Comparison of ENCODE assay signal across 8 cellular contexts in the genomic region with DNA sequence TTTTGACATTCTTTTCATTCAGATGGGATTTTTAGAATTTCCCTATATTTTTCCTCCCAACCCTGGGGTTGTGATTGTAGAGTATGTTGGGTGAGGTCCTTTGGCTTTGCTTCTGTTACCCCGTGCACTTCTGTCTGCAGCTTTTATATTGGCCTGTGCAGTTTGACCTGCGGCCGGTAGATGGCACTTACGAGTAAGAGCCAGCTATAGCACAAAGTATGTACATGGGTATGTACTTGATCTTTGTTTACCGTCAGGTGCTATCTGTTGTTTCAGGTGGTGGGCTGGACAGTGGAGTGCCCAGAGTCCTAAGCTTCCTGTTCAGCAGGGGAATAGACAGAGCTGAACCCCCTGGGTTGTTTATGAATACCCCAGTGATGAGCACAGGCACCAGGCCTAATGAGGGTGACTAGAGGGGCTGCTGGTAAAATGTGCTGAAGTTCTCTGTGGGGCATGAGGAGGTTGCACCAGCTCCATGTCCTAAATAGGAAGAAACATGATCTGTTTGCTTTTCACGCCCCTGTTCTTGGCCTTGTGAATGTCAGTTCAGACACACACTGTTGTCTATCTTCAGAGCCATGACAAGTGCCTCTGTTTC. TPM values are rescaled to one million over a fixed set of nuclear protein-coding genes. Genes with fewer than 3 reads are reported as not detected.
DNase-seq lines count a peak whose midpoint lies in the region; ATAC-seq and TF ChIP-seq lines count a peak whose summit lies in the region.

No MANE protein-coding gene starts in this region.

- H3K56ac ChIP-seq in H9 (ENCODE audit: insufficient read length, low read depth, low read length): no peak overlapping the region

- no peak overlapping the region for H2BK12ac ChIP-seq in H9 (ENCODE audit: insufficient read length, low read depth, low read length)

- H4K8ac ChIP-seq in H9 (replicated peaks; ENCODE audit: insufficient read length, low read depth, low read length): no peak overlapping the region

- H3K9me3 Mint-ChIP-seq in H9: peaks cover 18 to 24% of the 10 kb centered on the region in 2 experiments
- peaks cover 32% of the 10 kb centered on the region for H3K9me3 Mint-ChIP-seq in WTC11

- H3K18ac ChIP-seq in H9 (ENCODE audit: insufficient read length, low read depth, low read length): no peak overlapping the region

- H3K9ac ChIP-seq in H9 (ENCODE audit: extremely low read depth, insufficient read length, low read length): no peak overlapping the region

- H3K4me3 Mint-ChIP-seq in H9 (no peak overlapping the region), WTC11 (no peak overlapping the region)

- no peak overlapping the region for H4K91ac ChIP-seq in H9 (ENCODE audit: insufficient read length, low read depth, low read length)

- no peak overlapping the region for H2AFZ ChIP-seq in H9 (ENCODE audit: low read length)

- ATAC-seq in WTC11: peak; percentile 98
- ATAC-seq in left colon: peak; percentile 55

- DNase-seq in GM10266 (ENCODE audit: extremely low spot score) (peak; percentile 25), H9 (peak; percentile 65), WTC11 (ENCODE audit: low spot score) (peak; percentile 44), left colon (peak in 1 of 2 donors; percentile 22), anterior cingulate cortex (lab: John Stamatoyannopoulos, UW) (no peak)
- no peak for DNase-seq in activated effector memory CD4-positive, alpha-beta T cell treated with anti-CD3 and anti-CD28 coated beads, Interleukin-2, amount 50 U/mL, for 16 hours

- no peak overlapping the region for H3K4me2 ChIP-seq in H9 (ENCODE audit: insufficient read depth, insufficient read length, low read length)

- no peaks in the 10 kb centered on the region for H3K9me3 ChIP-seq in H9 (ENCODE audit: control insufficient read depth, low read depth, low read length)

- no peak overlapping the region for H2BK15ac ChIP-seq in H9 (ENCODE audit: low read depth, low read length)

- H3K27ac ChIP-seq in 22Rv1 (no peak overlapping the region), H9 (ENCODE audit: insufficient read length, low read depth, low read length) (no peak overlapping the region)

- H4K5ac ChIP-seq in H9 (ENCODE audit: insufficient read length, low read depth, low read length): no peak overlapping the region

- no peaks in the 10 kb centered on the region for H3K4me1 ChIP-seq in H9 (ENCODE audit: insufficient read depth, low read length)

- peaks cover 5 to 12% of the 10 kb centered on the region in 2 experiments for H3K4me1 Mint-ChIP-seq in H9
- H3K4me1 Mint-ChIP-seq in WTC11: peaks cover 15% of the 10 kb centered on the region

- no peaks in the 10 kb centered on the region for H3K27me3 ChIP-seq in H9 (ENCODE audit: insufficient read depth, low read length)

- H2BK20ac ChIP-seq in H9 (ENCODE audit: low read depth, low read length, poor library complexity, severe bottlenecking): no peak overlapping the region

- no peak overlapping the region; a peak in 1 of 7 replicates for H3K27ac Mint-ChIP-seq in H9
- H3K27ac Mint-ChIP-seq in WTC11: no peak overlapping the region

- no peak overlapping the region for H2BK120ac ChIP-seq in H9 (ENCODE audit: low read depth, low read length, poor library complexity, severe bottlenecking)

- intact Hi-C loops in left colon (cut with DNase I, micrococcal nuclease): no loop called here

- no peaks in the 10 kb centered on the region for H3K79me2 ChIP-seq in H9 (ENCODE audit: insufficient read depth, low read length)

- no peak overlapping the region for H3T11ph ChIP-seq in H9 (ENCODE audit: low read length)

- H3K27me3 Mint-ChIP-seq in H9 (ENCODE audit: low read depth): no peaks in the 10 kb centered on the region
- H3K27me3 Mint-ChIP-seq in WTC11 (ENCODE audit: low read depth): peaks cover 3% of the 10 kb centered on the region; the same call in 1 of the 2 replicates

- no CpG with 5 or more reads among the region's 6 CpGs for WGBS in H9 (ENCODE audit: extremely low coverage, insufficient read length, low lambda C conversion rate)

- H2AK5ac ChIP-seq in H9 (ENCODE audit: insufficient read length, low read length): no peak overlapping the region

- POLR2A ChIA-PET in WTC11 (lab: Charles Lee): interaction anchor here (0.6 to 0.7 kb wide), 2 partner anchors 17 to 45 kb away, joined by 3 to 4 read pairs; no protein-coding TSS in a partner anchor

- no peaks in the 10 kb centered on the region for H3K79me1 ChIP-seq in H9 (ENCODE audit: insufficient read depth, low read depth, low read length, poor library complexity, severe bottlenecking)

- TF ChIP-seq CTCF in 22Rv1 (IDR thresholded peaks at IDR 0.05) (peak; percentile 97), GM10266 (IDR thresholded peaks at IDR 0.05; ENCODE audit: control insufficient read depth, insufficient read depth, low read depth, missing control alignments) (peak; percentile 89), H9 (conservative IDR thresholded peaks at IDR 0.05) (peak; percentile 86), LNCAP (IDR thresholded peaks at IDR 0.05) (peak; percentile 79), WTC11 (IDR thresholded peaks at IDR 0.05) (peak; percentile 85)

- H3K23ac ChIP-seq in H9 (ENCODE audit: insufficient read length, low read depth, low read length): no peak overlapping the region

- H2BK5ac ChIP-seq in H9 (ENCODE audit: insufficient read length, low read length): no peak overlapping the region

- peaks cover 1 to 16% (median 12%) of the 10 kb centered on the region in 3 experiments; a peak in 6 of 7 replicates for H3K36me3 Mint-ChIP-seq in H9 (ENCODE audit: insufficient read depth in 1 of 3, low read depth in 3 of 3)
- H3K36me3 Mint-ChIP-seq in WTC11: peaks cover 17% of the 10 kb centered on the region

- no peaks in the 10 kb centered on the region for H3K23me2 ChIP-seq in H9 (ENCODE audit: insufficient read length, low read depth, low read length, poor library complexity, severe bottlenecking)

- no peak overlapping the region for H3K14ac ChIP-seq in H9 (ENCODE audit: insufficient read depth, low read length)

- H3K4ac ChIP-seq in H9 (ENCODE audit: low read depth, low read length): no peak overlapping the region

- CTCF ChIA-PET in WTC11 (lab: Charles Lee): interaction anchor here (0.6 to 1.5 kb wide), 15 partner anchors 9 to 265 kb away, joined by 3 to 17 read pairs (median 3); no protein-coding TSS in a partner anchor

- H4K20me1 ChIP-seq in H9 (ENCODE audit: control insufficient read depth, insufficient read depth, insufficient read length): no peaks in the 10 kb centered on the region

TF ChIP-seq in WTC11, 78 proteins besides CTCF, POLR2A, EP300 and RAD21 (continues in another document):
- TF ChIP-seq, protein P1, sequence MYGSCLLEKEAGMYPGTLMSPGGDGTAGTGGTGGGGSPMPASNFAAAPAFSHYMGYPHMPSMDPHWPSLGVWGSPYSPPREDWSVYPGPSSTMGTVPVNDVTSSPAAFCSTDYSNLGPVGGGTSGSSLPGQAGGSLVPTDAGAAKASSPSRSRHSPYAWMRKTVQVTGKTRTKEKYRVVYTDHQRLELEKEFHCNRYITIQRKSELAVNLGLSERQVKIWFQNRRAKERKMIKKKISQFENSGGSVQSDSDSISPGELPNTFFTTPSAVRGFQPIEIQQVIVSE (CRISPR knock-in tag; IDR thresholded peaks at IDR 0.05; ENCODE audit: borderline replicate concordance): no peak
- TF ChIP-seq, protein P2, sequence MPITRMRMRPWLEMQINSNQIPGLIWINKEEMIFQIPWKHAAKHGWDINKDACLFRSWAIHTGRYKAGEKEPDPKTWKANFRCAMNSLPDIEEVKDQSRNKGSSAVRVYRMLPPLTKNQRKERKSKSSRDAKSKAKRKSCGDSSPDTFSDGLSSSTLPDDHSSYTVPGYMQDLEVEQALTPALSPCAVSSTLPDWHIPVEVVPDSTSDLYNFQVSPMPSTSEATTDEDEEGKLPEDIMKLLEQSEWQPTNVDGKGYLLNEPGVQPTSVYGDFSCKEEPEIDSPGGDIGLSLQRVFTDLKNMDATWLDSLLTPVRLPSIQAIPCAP (CRISPR knock-in tag; IDR thresholded peaks at IDR 0.05): no peak
- TF ChIP-seq SMAD3 (CRISPR knock-in tag; IDR thresholded peaks at IDR 0.05; ENCODE audit: borderline replicate concordance): no peak
- TF ChIP-seq JUN (CRISPR knock-in tag; IDR thresholded peaks at IDR 0.05): no peak
- TF ChIP-seq ZNF263 (CRISPR knock-in tag; IDR thresholded peaks at IDR 0.05; ENCODE audit: low read depth): no peak
- no peak for TF ChIP-seq TEAD1 (CRISPR knock-in tag; IDR thresholded peaks at IDR 0.05)
- TF ChIP-seq, protein P3, sequence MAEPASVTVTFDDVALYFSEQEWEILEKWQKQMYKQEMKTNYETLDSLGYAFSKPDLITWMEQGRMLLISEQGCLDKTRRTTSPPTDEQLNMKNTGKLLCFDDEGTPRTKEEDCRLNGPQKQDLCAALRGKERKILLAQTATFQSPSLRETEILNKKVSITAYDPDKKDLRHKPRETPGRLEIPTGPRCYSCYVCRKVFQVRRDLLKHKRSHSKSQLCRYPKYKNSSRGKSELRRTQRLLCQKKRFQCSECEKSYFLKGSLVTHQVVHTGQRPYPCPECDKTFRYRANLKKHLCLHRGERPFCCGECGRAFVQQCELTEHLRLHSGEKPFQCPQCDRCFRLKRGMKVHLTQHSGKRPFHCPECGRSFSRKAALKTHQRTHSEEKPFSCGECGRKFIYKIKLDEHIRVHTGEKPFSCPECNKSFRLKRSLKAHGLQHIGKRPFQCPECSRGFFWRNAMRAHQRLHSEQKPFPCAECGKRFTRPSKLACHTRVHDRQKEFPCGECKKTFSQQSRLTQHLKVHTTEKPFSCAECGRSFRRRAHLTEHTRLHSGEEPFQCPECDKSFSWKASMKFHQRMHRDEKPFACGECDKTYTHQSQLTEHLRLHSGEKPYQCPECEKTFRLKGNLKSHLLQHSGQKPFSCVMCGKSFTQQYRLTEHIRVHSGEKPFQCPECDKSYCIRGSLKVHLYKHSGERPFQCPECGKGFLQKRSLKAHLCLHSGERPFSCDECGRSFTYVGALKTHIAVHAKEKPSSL (CRISPR knock-in tag; conservative IDR thresholded peaks at IDR 0.05): no peak
- no peak for TF ChIP-seq CBFB (CRISPR knock-in tag; IDR thresholded peaks at IDR 0.05; ENCODE audit: low read depth)
- TF ChIP-seq ZNF232 (CRISPR knock-in tag; IDR thresholded peaks at IDR 0.05): no peak
- TF ChIP-seq, protein P4, sequence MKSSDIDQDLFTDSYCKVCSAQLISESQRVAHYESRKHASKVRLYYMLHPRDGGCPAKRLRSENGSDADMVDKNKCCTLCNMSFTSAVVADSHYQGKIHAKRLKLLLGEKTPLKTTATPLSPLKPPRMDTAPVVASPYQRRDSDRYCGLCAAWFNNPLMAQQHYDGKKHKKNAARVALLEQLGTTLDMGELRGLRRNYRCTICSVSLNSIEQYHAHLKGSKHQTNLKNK (CRISPR knock-in tag; IDR thresholded peaks at IDR 0.05): no peak
- no peak for TF ChIP-seq NR3C1 (CRISPR knock-in tag; conservative IDR thresholded peaks at IDR 0.05; ENCODE audit: low read depth)

RNA-seq across cellular contexts. Expression of a gene that starts 58.9 kb away (rescaled TPM):
- total RNA-seq in H9 (2021): 18.0 and 19.5 TPM in 2 replicates
- 13.6 to 19.6 TPM (median 14.7 TPM) in 3 replicates for total RNA-seq in WTC11 (2021)
- 1 to 10 TPM; 7.9 to 9.9 TPM for total RNA-seq in left colon

Comparison
In these comparisons a context has a peak if more than half of its experiments do, and no peak if none do; other contexts are left out.
1. DNase-seq: peak in GM10266 (single experiment), H9 (single experiment) and WTC11 (single experiment); none in activated effector memory CD4-positive, alpha-beta T cell treated with anti-CD3 and anti-CD28 coated beads, Interleukin-2, amount 50 U/mL, for 16 hours (single experiment) and anterior cingulate cortex (0 of 58).
2. Peak in every context shown above with its lines, with median percentiles within 50 percentile points of each other: CTCF ChIP-seq.